24 cellular contexts compared by ENCODE assay signal in the genomic region with DNA sequence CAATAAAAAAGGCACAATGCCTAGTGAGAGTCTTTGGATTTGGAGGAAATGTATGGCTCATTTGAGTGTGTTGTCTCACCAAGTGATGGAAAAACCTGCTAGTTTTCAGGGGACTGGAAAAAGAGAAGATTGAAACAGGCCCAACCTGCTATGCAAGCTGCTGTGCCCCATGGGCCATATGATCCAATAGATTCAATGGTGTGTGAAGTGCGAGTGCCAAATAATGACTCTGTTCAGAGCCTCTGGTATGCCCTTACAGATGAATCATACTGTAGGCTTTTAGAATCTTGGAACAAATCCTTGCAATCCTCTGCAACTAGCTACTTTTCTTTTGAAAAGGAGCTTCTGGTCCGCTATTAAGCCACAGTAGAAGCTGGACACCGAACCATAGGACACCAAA.
"Had no signal": no experiment of that assay in that cellular context is flagged by ENCODE, and none has a peak within 500 bp of the region (broad histone marks: within the 10 kb centered on the region; RNA-seq: fewer than 3 reads in every experiment).

No MANE protein-coding gene starts in this region.

- H3K4me1 ChIP-seq: gastrocnemius medialis, neural progenitor cell, parathyroid adenoma, right lobe of liver, spleen, tibial nerve, upper lobe of left lung had no signal

- H3K4me3 ChIP-seq: gastrocnemius medialis, neural progenitor cell, right lobe of liver, spleen, thoracic aorta, tibial nerve, upper lobe of left lung had no signal

- H3K4me2 ChIP-seq: neural progenitor cell had no signal

- H3K9me3 ChIP-seq: gastrocnemius medialis, right lobe of liver, thoracic aorta, tibial nerve, upper lobe of left lung had no signal

- DNase-seq: cerebellar nuclear complex; cortex of kidney; effector CD4-positive, alpha-beta T cell; gastrocnemius medialis; head of caudate nucleus; kidney; mesendoderm; midbrain; naive thymus-derived CD4-positive, alpha-beta T cell; right lobe of liver; spleen; stimulated activated CD4-positive, alpha-beta T cell treated with anti-CD3 and anti-CD28 coated beads, Interleukin-4, amount 100 ng/mL, for 4 hours; stimulated activated naive B cell treated with anti-CD40 and anti-IgM and Interleukin-4, amounts not matched to agents 10 μg/mL and 1 μg/mL and 100 μg/mL, for 72 hours; upper lobe of left lung had no signal

- H3K36me3 ChIP-seq: gastrocnemius medialis, neural progenitor cell, right lobe of liver, spleen, thoracic aorta, tibial nerve, upper lobe of left lung had no signal

- H3K27ac ChIP-seq: epithelial cell of prostate, gastrocnemius medialis, neural progenitor cell, parathyroid adenoma, right lobe of liver, spleen, thoracic aorta, tibial nerve, upper lobe of left lung had no signal

- H2AFZ ChIP-seq: neural progenitor cell, parathyroid adenoma had no signal

- ATAC-seq: esophagus mucosa; gastrocnemius medialis; left lobe of liver; naive thymus-derived CD4-positive, alpha-beta T cell; right lobe of liver; stimulated activated naive B cell treated with anti-CD40 and anti-IgM and Interleukin-4, amounts not matched to agents 10 μg/mL and 1 μg/mL and 100 μg/mL, for 72 hours had no signal

- H3K27ac Mint-ChIP-seq: naive thymus-derived CD4-positive, alpha-beta T cell; nephron; neural progenitor cell; progenitor cell of endocrine pancreas; stimulated activated naive B cell treated with anti-CD40 and anti-IgM and Interleukin-4, amounts not matched to agents 10 μg/mL and 1 μg/mL and 100 μg/mL, for 72 hours; stimulated activated naive CD8-positive, alpha-beta T cell treated with anti-CD3 and anti-CD28 coated beads, Interleukin-15, Interleukin-2, amounts not matched to agents 100 ng/mL and 50 ng/mL, for 24 hours had no signal

- H3K4me3 Mint-ChIP-seq: naive thymus-derived CD4-positive, alpha-beta T cell; nephron; neural progenitor cell; stimulated activated naive B cell treated with anti-CD40 and anti-IgM and Interleukin-4, amounts not matched to agents 10 μg/mL and 1 μg/mL and 100 μg/mL, for 72 hours; stimulated activated naive CD8-positive, alpha-beta T cell treated with anti-CD3 and anti-CD28 coated beads, Interleukin-15, Interleukin-2, amounts not matched to agents 100 ng/mL and 50 ng/mL, for 24 hours had no signal

- H3K9me3 Mint-ChIP-seq: nephron, neural progenitor cell had no signal

- H3K36me3 Mint-ChIP-seq: naive thymus-derived CD4-positive, alpha-beta T cell; neural progenitor cell; stimulated activated naive B cell treated with anti-CD40 and anti-IgM and Interleukin-4, amounts not matched to agents 10 μg/mL and 1 μg/mL and 100 μg/mL, for 72 hours had no signal

- H3K4me1 Mint-ChIP-seq: naive thymus-derived CD4-positive, alpha-beta T cell; nephron; neural progenitor cell; stimulated activated naive B cell treated with anti-CD40 and anti-IgM and Interleukin-4, amounts not matched to agents 10 μg/mL and 1 μg/mL and 100 μg/mL, for 72 hours had no signal

- H3K27me3 ChIP-seq: gastrocnemius medialis, neural progenitor cell, right lobe of liver, spleen, tibial nerve, upper lobe of left lung had no signal

- H3K79me2 ChIP-seq: parathyroid adenoma had no signal

- H3K9ac ChIP-seq: neural progenitor cell, parathyroid adenoma had no signal
